ENCODE assay signal across 31 cellular contexts in the genomic region with DNA sequence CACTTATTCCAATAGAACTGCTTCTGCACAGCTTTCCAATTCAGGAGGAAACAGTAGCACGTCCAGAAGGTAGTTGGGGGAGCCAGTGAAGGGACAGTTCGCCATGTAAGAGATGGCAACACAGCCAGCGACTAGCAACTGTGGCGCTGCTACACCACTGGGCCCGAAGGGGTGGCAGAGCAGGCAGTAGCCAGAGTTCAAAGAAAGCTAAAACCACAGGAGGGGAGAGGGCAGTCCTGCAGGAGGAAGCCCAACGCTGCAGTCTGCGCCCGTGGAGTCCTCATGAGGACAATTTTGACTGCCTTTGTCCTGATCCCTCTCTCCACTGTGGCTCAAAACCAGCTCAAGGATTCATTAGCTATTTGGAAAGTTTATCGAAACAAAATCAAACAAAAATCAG.
"Had no signal": no experiment of that assay in that cellular context is flagged by ENCODE, and none has a peak within 500 bp of the region (broad histone marks: within the 10 kb centered on the region; RNA-seq: fewer than 3 reads in every experiment).

No MANE protein-coding gene starts in this region.

- ATAC-seq: heart right ventricle; left colon; left ventricle myocardium superior; lower lobe of right lung; mucosa of descending colon; natural killer cell treated with Interleukin-12 subunit alpha and Interleukin-12 subunit beta and Interleukin-15 and Interleukin-18, amount 100 ng/mL, for 72 hours; right lobe of liver; stimulated activated naive B cell treated with anti-CD40 and anti-IgM and Interleukin-4, amounts not matched to agents 10 μg/mL and 1 μg/mL and 100 μg/mL, for 72 hours had no signal

- H3K36me3 Mint-ChIP-seq: naive B cell; natural killer cell treated with Interleukin-12 subunit alpha and Interleukin-12 subunit beta and Interleukin-15 and Interleukin-18, amount 100 ng/mL, for 72 hours; stimulated activated naive B cell treated with anti-CD40 and anti-IgM and Interleukin-4, amounts not matched to agents 10 μg/mL and 1 μg/mL and 100 μg/mL, for 72 hours had no signal

- H3K27ac ChIP-seq: coronary artery, esophagus squamous epithelium, heart right ventricle, lower lobe of right lung, parathyroid adenoma, right lobe of liver, thoracic aorta, tibial nerve, upper lobe of left lung, uterus had no signal

- H3K79me2 ChIP-seq: parathyroid adenoma had no signal

- H3K36me3 ChIP-seq: esophagus squamous epithelium, heart right ventricle, lower lobe of right lung, right lobe of liver, thoracic aorta, tibial nerve, upper lobe of left lung, uterus had no signal

- H2AFZ ChIP-seq: parathyroid adenoma had no signal

- H3K4me1 ChIP-seq: esophagus squamous epithelium, heart right ventricle, lower lobe of right lung, parathyroid adenoma, right lobe of liver, upper lobe of left lung, uterus had no signal

- DNase-seq: dermis blood vessel endothelial cell; effector memory CD4-positive, alpha-beta T cell; erythroblast; esophagus squamous epithelium; foreskin melanocyte; glutamatergic neuron; heart right ventricle; hippocampal formation; immature natural killer cell; islet precursor cell; kidney glomerular epithelial cell; left colon; left ventricle myocardium superior; lower lobe of right lung; mucosa of descending colon; naive B cell; right lobe of liver; small intestine; stimulated activated CD4-positive, alpha-beta T cell treated with anti-CD3 and anti-CD28 coated beads, Interleukin-15, amount 100 ng/mL, for 24 hours; stimulated activated CD4-positive, alpha-beta T cell treated with anti-CD3 and anti-CD28 coated beads, Interleukin-2, amount 100 ng/mL, for 48 hours; stimulated activated naive B cell treated with anti-CD40 and anti-IgM and Interleukin-4, amounts not matched to agents 10 μg/mL and 1 μg/mL and 100 μg/mL, for 72 hours; upper lobe of left lung; uterus had no signal

- H3K4me3 ChIP-seq: coronary artery, esophagus squamous epithelium, heart right ventricle, lower lobe of right lung, mucosa of descending colon, right lobe of liver, thoracic aorta, tibial nerve, upper lobe of left lung, uterus had no signal

- H3K27me3 ChIP-seq: right lobe of liver, tibial nerve, upper lobe of left lung, uterus had no signal

- H3K4me3 Mint-ChIP-seq: immature natural killer cell; naive B cell; natural killer cell treated with Interleukin-12 subunit alpha and Interleukin-12 subunit beta and Interleukin-15 and Interleukin-18, amount 100 ng/mL, for 72 hours; neural crest cell; stimulated activated naive B cell treated with anti-CD40 and anti-IgM and Interleukin-4, amounts not matched to agents 10 μg/mL and 1 μg/mL and 100 μg/mL, for 72 hours; stimulated activated naive CD8-positive, alpha-beta T cell treated with anti-CD3 and anti-CD28 coated beads, Interleukin-15, Interleukin-2, amounts not matched to agents 100 ng/mL and 50 ng/mL, for 24 hours had no signal

- H3K27me3 Mint-ChIP-seq: natural killer cell treated with Interleukin-12 subunit alpha and Interleukin-12 subunit beta and Interleukin-15 and Interleukin-18, amount 100 ng/mL, for 72 hours; stimulated activated naive CD8-positive, alpha-beta T cell treated with anti-CD3 and anti-CD28 coated beads, Interleukin-15, Interleukin-2, amounts not matched to agents 100 ng/mL and 50 ng/mL, for 24 hours had no signal

- H3K27ac Mint-ChIP-seq: naive B cell; natural killer cell treated with Interleukin-12 subunit alpha and Interleukin-12 subunit beta and Interleukin-15 and Interleukin-18, amount 100 ng/mL, for 72 hours; progenitor cell of endocrine pancreas; stimulated activated naive B cell treated with anti-CD40 and anti-IgM and Interleukin-4, amounts not matched to agents 10 μg/mL and 1 μg/mL and 100 μg/mL, for 72 hours; stimulated activated naive CD8-positive, alpha-beta T cell treated with anti-CD3 and anti-CD28 coated beads, Interleukin-15, Interleukin-2, amounts not matched to agents 100 ng/mL and 50 ng/mL, for 24 hours had no signal

- H3K9me3 Mint-ChIP-seq: immature natural killer cell; naive B cell; neural crest cell; stimulated activated naive B cell treated with anti-CD40 and anti-IgM and Interleukin-4, amounts not matched to agents 10 μg/mL and 1 μg/mL and 100 μg/mL, for 72 hours; stimulated activated naive CD8-positive, alpha-beta T cell treated with anti-CD3 and anti-CD28 coated beads, Interleukin-15, Interleukin-2, amounts not matched to agents 100 ng/mL and 50 ng/mL, for 24 hours had no signal
